ENCODE assay signal across 1 cellular context in genomic region chr14:22897357-22897756, GRCh38.
TF ChIP-seq lines count a peak whose summit lies in the region.

No MANE protein-coding gene starts in this region.

TF ChIP-seq in K562, 482 proteins besides CTCF, POLR2A, EP300 and RAD21 (continued from another document and continues in another):
- TF ChIP-seq, protein P1, sequence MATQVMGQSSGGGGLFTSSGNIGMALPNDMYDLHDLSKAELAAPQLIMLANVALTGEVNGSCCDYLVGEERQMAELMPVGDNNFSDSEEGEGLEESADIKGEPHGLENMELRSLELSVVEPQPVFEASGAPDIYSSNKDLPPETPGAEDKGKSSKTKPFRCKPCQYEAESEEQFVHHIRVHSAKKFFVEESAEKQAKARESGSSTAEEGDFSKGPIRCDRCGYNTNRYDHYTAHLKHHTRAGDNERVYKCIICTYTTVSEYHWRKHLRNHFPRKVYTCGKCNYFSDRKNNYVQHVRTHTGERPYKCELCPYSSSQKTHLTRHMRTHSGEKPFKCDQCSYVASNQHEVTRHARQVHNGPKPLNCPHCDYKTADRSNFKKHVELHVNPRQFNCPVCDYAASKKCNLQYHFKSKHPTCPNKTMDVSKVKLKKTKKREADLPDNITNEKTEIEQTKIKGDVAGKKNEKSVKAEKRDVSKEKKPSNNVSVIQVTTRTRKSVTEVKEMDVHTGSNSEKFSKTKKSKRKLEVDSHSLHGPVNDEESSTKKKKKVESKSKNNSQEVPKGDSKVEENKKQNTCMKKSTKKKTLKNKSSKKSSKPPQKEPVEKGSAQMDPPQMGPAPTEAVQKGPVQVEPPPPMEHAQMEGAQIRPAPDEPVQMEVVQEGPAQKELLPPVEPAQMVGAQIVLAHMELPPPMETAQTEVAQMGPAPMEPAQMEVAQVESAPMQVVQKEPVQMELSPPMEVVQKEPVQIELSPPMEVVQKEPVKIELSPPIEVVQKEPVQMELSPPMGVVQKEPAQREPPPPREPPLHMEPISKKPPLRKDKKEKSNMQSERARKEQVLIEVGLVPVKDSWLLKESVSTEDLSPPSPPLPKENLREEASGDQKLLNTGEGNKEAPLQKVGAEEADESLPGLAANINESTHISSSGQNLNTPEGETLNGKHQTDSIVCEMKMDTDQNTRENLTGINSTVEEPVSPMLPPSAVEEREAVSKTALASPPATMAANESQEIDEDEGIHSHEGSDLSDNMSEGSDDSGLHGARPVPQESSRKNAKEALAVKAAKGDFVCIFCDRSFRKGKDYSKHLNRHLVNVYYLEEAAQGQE (CRISPR knock-in tag; IDR thresholded peaks at IDR 0.05; ENCODE audit: low read depth), result no peak
- 0 out of 2 replicates have a peak, but pooled peaks have one; percentile 30 for TF ChIP-seq TCF7 (IDR thresholded peaks at IDR 0.05; ENCODE audit: borderline replicate concordance)
- TF ChIP-seq RBM25 (IDR thresholded peaks at IDR 0.05; ENCODE audit: low read depth, low read length, severe bottlenecking), result no peak
- TF ChIP-seq SFPQ (IDR thresholded peaks at IDR 0.05; ENCODE audit: low read depth, low read length), result no peak
- 0 out of 2 replicates have a peak, but pooled peaks have one; percentile 20 for TF ChIP-seq CREM (IDR thresholded peaks at IDR 0.05; ENCODE audit: low read depth)
- no peak for TF ChIP-seq DLX4 (CRISPR knock-in tag; IDR thresholded peaks at IDR 0.05)
- TF ChIP-seq ZNF174 (CRISPR knock-in tag; IDR thresholded peaks at IDR 0.05), result no peak
- TF ChIP-seq CBFA2T2 (conservative IDR thresholded peaks at IDR 0.05), result peak; percentile 98
- no peak for TF ChIP-seq EGR1 (conservative IDR thresholded peaks at IDR 0.05)
- TF ChIP-seq, protein P2, sequence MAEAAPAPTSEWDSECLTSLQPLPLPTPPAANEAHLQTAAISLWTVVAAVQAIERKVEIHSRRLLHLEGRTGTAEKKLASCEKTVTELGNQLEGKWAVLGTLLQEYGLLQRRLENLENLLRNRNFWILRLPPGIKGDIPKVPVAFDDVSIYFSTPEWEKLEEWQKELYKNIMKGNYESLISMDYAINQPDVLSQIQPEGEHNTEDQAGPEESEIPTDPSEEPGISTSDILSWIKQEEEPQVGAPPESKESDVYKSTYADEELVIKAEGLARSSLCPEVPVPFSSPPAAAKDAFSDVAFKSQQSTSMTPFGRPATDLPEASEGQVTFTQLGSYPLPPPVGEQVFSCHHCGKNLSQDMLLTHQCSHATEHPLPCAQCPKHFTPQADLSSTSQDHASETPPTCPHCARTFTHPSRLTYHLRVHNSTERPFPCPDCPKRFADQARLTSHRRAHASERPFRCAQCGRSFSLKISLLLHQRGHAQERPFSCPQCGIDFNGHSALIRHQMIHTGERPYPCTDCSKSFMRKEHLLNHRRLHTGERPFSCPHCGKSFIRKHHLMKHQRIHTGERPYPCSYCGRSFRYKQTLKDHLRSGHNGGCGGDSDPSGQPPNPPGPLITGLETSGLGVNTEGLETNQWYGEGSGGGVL (CRISPR knock-in tag; IDR thresholded peaks at IDR 0.05), result no peak
- TF ChIP-seq HDAC1 (IDR thresholded peaks at IDR 0.05), result peak in 1 of 2 experiments; percentile 62; a peak in 2 of 4 replicates
- TF ChIP-seq, protein P3, sequence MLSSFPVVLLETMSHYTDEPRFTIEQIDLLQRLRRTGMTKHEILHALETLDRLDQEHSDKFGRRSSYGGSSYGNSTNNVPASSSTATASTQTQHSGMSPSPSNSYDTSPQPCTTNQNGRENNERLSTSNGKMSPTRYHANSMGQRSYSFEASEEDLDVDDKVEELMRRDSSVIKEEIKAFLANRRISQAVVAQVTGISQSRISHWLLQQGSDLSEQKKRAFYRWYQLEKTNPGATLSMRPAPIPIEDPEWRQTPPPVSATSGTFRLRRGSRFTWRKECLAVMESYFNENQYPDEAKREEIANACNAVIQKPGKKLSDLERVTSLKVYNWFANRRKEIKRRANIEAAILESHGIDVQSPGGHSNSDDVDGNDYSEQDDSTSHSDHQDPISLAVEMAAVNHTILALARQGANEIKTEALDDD (IDR thresholded peaks at IDR 0.05), result no peak; the same call in 1 of the 2 replicates
- no peak for TF ChIP-seq CBX2 (IDR thresholded peaks at IDR 0.05; ENCODE audit: insufficient read depth, low read length, poor library complexity, severe bottlenecking)
- TF ChIP-seq ARID3B (CRISPR knock-in tag; IDR thresholded peaks at IDR 0.05; ENCODE audit: borderline replicate concordance), result no peak
- TF ChIP-seq ZNF277 (CRISPR knock-in tag; IDR thresholded peaks at IDR 0.05; ENCODE audit: borderline replicate concordance), result no peak
- no peak for TF ChIP-seq HMG20B (CRISPR knock-in tag; IDR thresholded peaks at IDR 0.05)
- no peak for TF ChIP-seq LCOR (CRISPR knock-in tag; IDR thresholded peaks at IDR 0.05)
- TF ChIP-seq ZZZ3 (IDR thresholded peaks at IDR 0.05), result no peak
- TF ChIP-seq ESRRB (CRISPR knock-in tag; IDR thresholded peaks at IDR 0.05; ENCODE audit: borderline replicate concordance), result no peak
- TF ChIP-seq ZNF407 (IDR thresholded peaks at IDR 0.05; ENCODE audit: low read depth), result no peak
- no peak for TF ChIP-seq SAP30 (IDR thresholded peaks at IDR 0.05; ENCODE audit: borderline replicate concordance, insufficient read depth, low read depth, low read length, poor library complexity, severe bottlenecking)
- TF ChIP-seq, protein P4, sequence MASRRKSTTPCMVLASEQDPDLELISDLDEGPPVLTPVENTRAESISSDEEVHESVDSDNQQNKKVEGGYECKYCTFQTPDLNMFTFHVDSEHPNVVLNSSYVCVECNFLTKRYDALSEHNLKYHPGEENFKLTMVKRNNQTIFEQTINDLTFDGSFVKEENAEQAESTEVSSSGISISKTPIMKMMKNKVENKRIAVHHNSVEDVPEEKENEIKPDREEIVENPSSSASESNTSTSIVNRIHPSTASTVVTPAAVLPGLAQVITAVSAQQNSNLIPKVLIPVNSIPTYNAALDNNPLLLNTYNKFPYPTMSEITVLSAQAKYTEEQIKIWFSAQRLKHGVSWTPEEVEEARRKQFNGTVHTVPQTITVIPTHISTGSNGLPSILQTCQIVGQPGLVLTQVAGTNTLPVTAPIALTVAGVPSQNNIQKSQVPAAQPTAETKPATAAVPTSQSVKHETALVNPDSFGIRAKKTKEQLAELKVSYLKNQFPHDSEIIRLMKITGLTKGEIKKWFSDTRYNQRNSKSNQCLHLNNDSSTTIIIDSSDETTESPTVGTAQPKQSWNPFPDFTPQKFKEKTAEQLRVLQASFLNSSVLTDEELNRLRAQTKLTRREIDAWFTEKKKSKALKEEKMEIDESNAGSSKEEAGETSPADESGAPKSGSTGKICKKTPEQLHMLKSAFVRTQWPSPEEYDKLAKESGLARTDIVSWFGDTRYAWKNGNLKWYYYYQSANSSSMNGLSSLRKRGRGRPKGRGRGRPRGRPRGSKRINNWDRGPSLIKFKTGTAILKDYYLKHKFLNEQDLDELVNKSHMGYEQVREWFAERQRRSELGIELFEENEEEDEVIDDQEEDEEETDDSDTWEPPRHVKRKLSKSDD (conservative IDR thresholded peaks at IDR 0.05; ENCODE audit: low read length), result no peak
- TF ChIP-seq LEF1 (IDR thresholded peaks at IDR 0.05), result peak; percentile 69; the same call in 1 of the 2 replicates
- TF ChIP-seq, protein P5, sequence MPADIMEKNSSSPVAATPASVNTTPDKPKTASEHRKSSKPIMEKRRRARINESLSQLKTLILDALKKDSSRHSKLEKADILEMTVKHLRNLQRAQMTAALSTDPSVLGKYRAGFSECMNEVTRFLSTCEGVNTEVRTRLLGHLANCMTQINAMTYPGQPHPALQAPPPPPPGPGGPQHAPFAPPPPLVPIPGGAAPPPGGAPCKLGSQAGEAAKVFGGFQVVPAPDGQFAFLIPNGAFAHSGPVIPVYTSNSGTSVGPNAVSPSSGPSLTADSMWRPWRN (IDR thresholded peaks at IDR 0.05; ENCODE audit: low read depth), result no peak
- TF ChIP-seq E2F5 (CRISPR knock-in tag; IDR thresholded peaks at IDR 0.05), result no peak
- no peak for TF ChIP-seq POLR2AphosphoS2 (IDR thresholded peaks at IDR 0.05; ENCODE audit: low read length)
- TF ChIP-seq POU5F1 (IDR thresholded peaks at IDR 0.05; ENCODE audit: borderline replicate concordance, low read depth, low read length, partially characterized antibody), result no peak
